ENCODE assay signal across 35 cellular contexts in genomic region chr10:16820018-16820417, GRCh38.
"Had no signal": no experiment of that assay in that cellular context is flagged by ENCODE, and none has a peak within 500 bp of the region (broad histone marks: within the 10 kb centered on the region; RNA-seq: fewer than 3 reads in every experiment).

No MANE protein-coding gene starts in this region.

- ATAC-seq: activated CD8-positive, alpha-beta T cell treated with anti-CD3 and anti-CD28 coated beads for 36 hours; activated T-cell treated with anti-CD3 and anti-CD28 coated beads, Interleukin-2, amount 50 U/mL, for 4 hours; activated T-cell treated with anti-CD3 and anti-CD28 coated beads, Interleukin-2, amount 50 U/mL, for 72 hours; activated T-helper 17 cell treated with anti-CD3 and anti-CD28 coated beads, Interleukin-2, amount 50 U/mL, for 72 hours; T-cell had no signal

- H3K4me3 ChIP-seq: adrenal gland, cardiac muscle cell had no signal

- H3K27me3 Mint-ChIP-seq: activated B cell treated with CpG ODN at 0.5 μM for 24 hours; activated CD8-positive, alpha-beta T cell treated with anti-CD3 and anti-CD28 coated beads for 36 hours; activated naive CD4-positive, alpha-beta T cell treated with anti-CD3 and anti-CD28 coated beads, Interleukin-2, amount 50 U/mL, for 24 hours; activated T-helper 17 cell treated with anti-CD3 and anti-CD28 coated beads, Interleukin-2, amount 50 U/mL, for 72 hours; central memory CD8-positive, alpha-beta T cell; T-cell had no signal

- H3K9me3 ChIP-seq: adrenal gland had no signal

- H3K36me3 ChIP-seq: adrenal gland, cardiac muscle cell had no signal

- FAIRE-seq: bronchial epithelial cell, TTC549 had no signal

- H3K27me3 ChIP-seq: adrenal gland had no signal

- H3K27ac ChIP-seq: adrenal gland, cardiac muscle cell, VCaP had no signal

- H3K27ac Mint-ChIP-seq: activated B cell treated with CpG ODN at 0.5 μM for 24 hours; activated CD4-positive, alpha-beta memory T cell treated with anti-CD3 and anti-CD28 coated beads for 36 hours; activated CD4-positive, alpha-beta T cell treated with anti-CD3 and anti-CD28 coated beads, Interleukin-2, amount 10 ng/mL, durations not matched to agents 24 days and 14 days; activated CD8-positive, alpha-beta T cell treated with anti-CD3 and anti-CD28 coated beads for 36 hours; activated naive CD4-positive, alpha-beta T cell treated with anti-CD3 and anti-CD28 coated beads for 36 hours; activated naive CD8-positive, alpha-beta T cell treated with anti-CD3 and anti-CD28 coated beads for 36 hours; activated T-cell treated with anti-CD3 and anti-CD28 coated beads, Interleukin-2, amount 50 U/mL, for 72 hours; brain; T-cell; T-helper 2 cell treated with Interferon-gamma antibody and Interleukin-4, amounts not matched to agents 5 μg/mL and 100 μg/mL, for 36 hours had no signal

- H3K4me3 Mint-ChIP-seq: activated B cell treated with CpG ODN at 0.5 μM for 24 hours; activated CD4-positive, alpha-beta memory T cell treated with anti-CD3 and anti-CD28 coated beads for 36 hours; activated CD4-positive, alpha-beta T cell treated with anti-CD3 and anti-CD28 coated beads, Interleukin-2, amount 10 ng/mL, durations not matched to agents 24 days and 14 days; activated CD8-positive, alpha-beta T cell treated with anti-CD3 and anti-CD28 coated beads for 36 hours; activated naive CD4-positive, alpha-beta T cell treated with anti-CD3 and anti-CD28 coated beads for 36 hours; activated naive CD8-positive, alpha-beta T cell treated with anti-CD3 and anti-CD28 coated beads for 36 hours; central memory CD8-positive, alpha-beta T cell had no signal

- DNase-seq: activated B cell treated with CpG ODN at 0.5 μM for 24 hours; activated CD4-positive, alpha-beta memory T cell treated with anti-CD3 and anti-CD28 coated beads for 36 hours; activated CD4-positive, alpha-beta T cell treated with anti-CD3 and anti-CD28 coated beads for 4 hours; activated CD4-positive, alpha-beta T cell treated with anti-CD3 and anti-CD28 coated beads, Interleukin-2, amount 10 ng/mL, durations not matched to agents 24 days and 14 days; activated CD4-positive, alpha-beta T cell treated with anti-CD3 and anti-CD28 coated beads, Interleukin-2, amount 50 U/mL, for 1 hour; activated CD4-positive, alpha-beta T cell treated with anti-CD3 and anti-CD28 coated beads, Interleukin-2, amount 50 U/mL, for 4 hours; activated CD4-positive, CD25-positive, alpha-beta regulatory T cell treated with anti-CD3 and anti-CD28 coated beads, Interleukin-2, amount 50 U/mL, for 72 hours; activated CD8-positive, alpha-beta memory T cell treated with anti-CD3 and anti-CD28 coated beads, Interleukin-2, amount 50 U/mL, for 4 hours; activated CD8-positive, alpha-beta T cell treated with anti-CD3 and anti-CD28 coated beads for 36 hours; activated effector memory CD4-positive, alpha-beta T cell treated with anti-CD3 and anti-CD28 coated beads, Interleukin-2, amount 50 U/mL, for 16 hours; activated gamma-delta T cell treated with Interleukin-2 at 50 U/mL for 16 hours; activated naive CD4-positive, alpha-beta T cell; activated naive CD4-positive, alpha-beta T cell treated with anti-CD3 and anti-CD28 coated beads for 36 hours; activated naive CD8-positive, alpha-beta T cell treated with anti-CD3 and anti-CD28 coated beads for 36 hours; activated T-cell treated with anti-CD3 and anti-CD28 coated beads for 4 hours; activated T-cell treated with anti-CD3 and anti-CD28 coated beads, Interleukin-2, amount 50 U/mL, for 1 hour; activated T-cell treated with anti-CD3 and anti-CD28 coated beads, Interleukin-2, amount 50 U/mL, for 4 hours; activated T-cell treated with anti-CD3 and anti-CD28 coated beads, Interleukin-2, amount 50 U/mL, for 72 hours; adrenal gland; amniotic stem cell; aorta; caudate nucleus; cerebellar nuclear complex; T-cell; T-helper 2 cell; T-helper 9 cell had no signal
